1 cellular context compared by ENCODE assay signal in genomic region chr7:143250822-143251221, GRCh38.
TF ChIP-seq lines count a peak whose summit lies in the region.

No MANE protein-coding gene starts in this region.

TF ChIP-seq in SK-N-SH, 30 proteins besides CTCF, POLR2A, EP300 and RAD21:
- TF ChIP-seq POLR2AphosphoS5 (IDR thresholded peaks at IDR 0.05; ENCODE audit: low read depth, low read length) (no peak), ELF1 (IDR thresholded peaks at IDR 0.05) (no peak), REST (IDR thresholded peaks at IDR 0.05; ENCODE audit: low read depth, low read length) (no peak), PBX3 (IDR thresholded peaks at IDR 0.05) (no peak), GABPA (IDR thresholded peaks at IDR 0.05; ENCODE audit: low read depth) (no peak), TCF12 (IDR thresholded peaks at IDR 0.05) (no peak)
